In genomic region chr15:90903733-90904536, GRCh38 we compare ENCODE assay signal across 8 cellular contexts.
A peak's percentile ranks its signal among the peaks of the same experiment; 100 is the strongest.
DNase-seq lines count a peak whose midpoint lies in the region; ATAC-seq and TF ChIP-seq lines count a peak whose summit lies in the region.

No MANE protein-coding gene starts in this region.

- H3K27ac ChIP-seq in OCI-LY3 (ENCODE audit: low read length) (no peak overlapping the region), duodenal mucosa (ENCODE audit: low read depth, low read length) (no peak overlapping the region), muscle layer of colon (ENCODE audit: low read depth, low read length) (peak overlapping the region; percentile 98)

- H3K27me3 ChIP-seq in OCI-LY3 (ENCODE audit: low read depth, low read length): no peaks in the 10 kb centered on the region
- no peaks in the 10 kb centered on the region for H3K27me3 ChIP-seq in duodenal mucosa (ENCODE audit: control insufficient read depth in 1 of 2, insufficient read depth in 2 of 2, low read length in 2 of 2)
- no peaks in the 10 kb centered on the region for H3K27me3 ChIP-seq in muscle layer of colon (ENCODE audit: control insufficient read depth in 1 of 2, insufficient read depth in 2 of 2, low read length in 2 of 2)

- 0 out of 2 replicates have a peak, but pooled peaks have one; percentile 10 for TF ChIP-seq CTCF in OCI-LY3 (IDR thresholded peaks at IDR 0.05; ENCODE audit: low read depth, low read length)

- peak overlapping the region; percentile 81 for H3K4me2 ChIP-seq in OCI-LY3 (ENCODE audit: low read length)

- peak overlapping the region; percentile 86 for H2AFZ ChIP-seq in OCI-LY3 (ENCODE audit: low read depth, low read length)

- H3K36me3 ChIP-seq in OCI-LY3 (replicated peaks; ENCODE audit: low read depth, low read length) (peaks cover 8% of the 10 kb centered on the region), duodenal mucosa (ENCODE audit: control insufficient read depth in 1 of 2, insufficient read depth in 2 of 2, low read length in 2 of 2) (peaks cover 28 to 38% of the 10 kb centered on the region in 2 donors), muscle layer of colon (ENCODE audit: insufficient read depth, low read length) (peaks cover 37% of the 10 kb centered on the region)

- DNase-seq in NCI-H146 (lab: John Stamatoyannopoulos, UW) (peak; percentile 44), NCI-H146 treated with DMSO at 0.1 percent for 48 hours (lab: John Stamatoyannopoulos, UW; ENCODE audit: unreplicated experiment) (no peak), middle frontal gyrus (ENCODE audit: extremely low spot score, low spot score) (no peak)

- no peak for ATAC-seq in HG02623 (IDR thresholded peaks at IDR 0.05; ENCODE audit: unreplicated experiment)
- no peak for ATAC-seq in GM19328 (IDR thresholded peaks at IDR 0.05; ENCODE audit: unreplicated experiment)

- H4K20me1 ChIP-seq in OCI-LY3 (ENCODE audit: insufficient read depth, low read length): no peaks in the 10 kb centered on the region

- peak overlapping the region; percentile 97 for H3K4me3 ChIP-seq in OCI-LY3 (ENCODE audit: low read length)
- H3K4me3 ChIP-seq in duodenal mucosa (ENCODE audit: low read depth in 1 of 2, low read length in 2 of 2): peak overlapping the region; percentile 63 to 71
- peak overlapping the region; percentile 66 to 96 for H3K4me3 ChIP-seq in muscle layer of colon (ENCODE audit: low read depth in 1 of 2, low read length in 2 of 2)

- H3K9ac ChIP-seq in OCI-LY3 (ENCODE audit: low read length): peak overlapping the region; percentile 75
- peak overlapping the region; percentile 64 to 79 for H3K9ac ChIP-seq in duodenal mucosa (ENCODE audit: low read depth in 1 of 2, low read length in 2 of 2)
- peak overlapping the region; percentile 65 for H3K9ac ChIP-seq in muscle layer of colon (ENCODE audit: low read length)

- H3K9me3 ChIP-seq in OCI-LY3 (ENCODE audit: insufficient read depth, low read length): no peaks in the 10 kb centered on the region
- H3K9me3 ChIP-seq in duodenal mucosa (ENCODE audit: control insufficient read depth in 1 of 2, low read length in 2 of 2): no peaks in the 10 kb centered on the region
- H3K9me3 ChIP-seq in muscle layer of colon (ENCODE audit: low read length): no peaks in the 10 kb centered on the region

- H3K79me2 ChIP-seq in OCI-LY3 (ENCODE audit: low read length): no peaks in the 10 kb centered on the region

- H3K4me1 ChIP-seq in OCI-LY3 (ENCODE audit: low read length) (peaks cover 14% of the 10 kb centered on the region), duodenal mucosa (ENCODE audit: control insufficient read depth in 1 of 2, insufficient read depth in 2 of 2, low read length in 2 of 2) (peaks cover 14 to 15% of the 10 kb centered on the region in 2 donors), muscle layer of colon (ENCODE audit: insufficient read depth, low read length) (peaks cover 16% of the 10 kb centered on the region)
